1 cellular context compared by ENCODE assay signal in the genomic region with DNA sequence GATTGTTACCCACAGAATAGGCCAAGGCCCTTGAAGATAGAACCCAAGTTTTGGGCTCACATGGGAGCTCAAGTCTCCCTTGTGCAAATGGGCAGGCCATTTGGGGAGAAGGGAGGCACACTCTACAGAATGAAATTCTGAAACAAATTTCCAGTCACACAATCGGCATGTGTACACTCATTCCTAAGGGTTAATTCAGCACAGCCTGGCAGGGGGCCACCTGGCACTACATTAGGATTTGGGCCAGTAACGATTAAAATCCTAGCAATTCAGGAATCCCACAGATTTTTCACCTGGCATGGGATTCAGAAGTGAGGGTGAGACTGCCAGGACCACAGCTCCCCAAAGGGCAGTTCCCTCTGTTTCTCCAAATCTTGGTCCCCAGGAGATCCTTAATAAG.
TF ChIP-seq lines count a peak whose summit lies in the region.

No MANE protein-coding gene starts in this region.

TF ChIP-seq in IMR-90, 13 proteins besides CTCF, POLR2A, EP300 and RAD21:
- TF ChIP-seq BHLHE40 (IDR thresholded peaks at IDR 0.05; ENCODE audit: low read depth, low read length) (0 out of 2 replicates have a peak, but pooled peaks have one; percentile 5), SMC3 (IDR thresholded peaks at IDR 0.05; ENCODE audit: low read depth, low read length) (no peak)
